1 cellular context compared by ENCODE assay signal in genomic region chr2:127043367-127044164, GRCh38.
TF ChIP-seq lines count a peak whose summit lies in the region.

No MANE protein-coding gene starts in this region.

TF ChIP-seq in GM23338, 12 proteins besides CTCF, POLR2A, EP300 and RAD21 (continued from another document):
- TF ChIP-seq, protein P1, sequence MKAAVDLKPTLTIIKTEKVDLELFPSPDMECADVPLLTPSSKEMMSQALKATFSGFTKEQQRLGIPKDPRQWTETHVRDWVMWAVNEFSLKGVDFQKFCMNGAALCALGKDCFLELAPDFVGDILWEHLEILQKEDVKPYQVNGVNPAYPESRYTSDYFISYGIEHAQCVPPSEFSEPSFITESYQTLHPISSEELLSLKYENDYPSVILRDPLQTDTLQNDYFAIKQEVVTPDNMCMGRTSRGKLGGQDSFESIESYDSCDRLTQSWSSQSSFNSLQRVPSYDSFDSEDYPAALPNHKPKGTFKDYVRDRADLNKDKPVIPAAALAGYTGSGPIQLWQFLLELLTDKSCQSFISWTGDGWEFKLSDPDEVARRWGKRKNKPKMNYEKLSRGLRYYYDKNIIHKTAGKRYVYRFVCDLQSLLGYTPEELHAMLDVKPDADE (IDR thresholded peaks at IDR 0.05) = no peak
- TF ChIP-seq STAT1 (IDR thresholded peaks at IDR 0.05; ENCODE audit: unreplicated experiment) (no peak), ZNF331 (CRISPR knock-in tag; IDR thresholded peaks at IDR 0.05; ENCODE audit: low read depth) (no peak)
